In the genomic region with DNA sequence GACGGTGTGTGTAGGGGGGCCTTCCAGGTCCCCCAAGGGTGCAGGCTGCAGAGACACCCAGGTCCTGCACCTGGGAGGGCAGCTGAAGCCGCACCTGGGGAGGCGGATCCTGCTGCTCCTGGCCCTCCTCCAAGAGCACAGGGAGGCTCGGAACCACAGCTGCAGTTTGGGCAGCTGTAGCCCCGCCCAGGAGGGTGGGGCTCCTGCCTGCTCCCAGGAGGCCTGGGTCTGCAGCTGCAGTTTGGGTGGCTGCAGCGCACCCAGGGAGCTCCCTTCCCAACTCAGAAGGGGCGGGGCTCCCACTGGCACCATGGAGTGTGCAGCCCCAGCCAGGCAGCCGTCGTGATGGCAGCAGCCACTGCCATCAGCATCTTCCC, we compare ENCODE assay signal across 15 cellular contexts.
DNase-seq lines count a peak whose midpoint lies in the region; ATAC-seq and TF ChIP-seq lines count a peak whose summit lies in the region.
"Had no signal": no experiment of that assay in that cellular context is flagged by ENCODE, and none has a peak within 500 bp of the region (broad histone marks: within the 10 kb centered on the region; RNA-seq: fewer than 3 reads in every experiment).

No MANE protein-coding gene starts in this region.

- RAD21 ChIA-PET in HCT116 (lab: Charles Lee; ENCODE audit: low non-redundant PET in 1 of 2, low total read pairs in 2 of 2, uncharacterized antibody in 2 of 2, unreplicated experiment in 2 of 2) = no interaction called here

- H2AFZ ChIP-seq in HCT116 (ENCODE audit: low read depth, low read length, poor library complexity, severe bottlenecking) = no peak overlapping the region
- H2AFZ ChIP-seq: PC-9 had no signal

- peaks cover 1% of the 10 kb centered on the region for H3K27me3 Mint-ChIP-seq in activated naive CD8-positive, alpha-beta T cell treated with anti-CD3 and anti-CD28 coated beads, Interleukin-2, amount 50 U/mL, for 24 hours

- POLR2A ChIA-PET in HCT116 (lab: Charles Lee) = no interaction called here

- H3K79me2 ChIP-seq in HCT116 (ENCODE audit: insufficient read depth, low read length) = no peaks in the 10 kb centered on the region

- H3K27ac ChIP-seq in HCT116 (ENCODE audit: low read depth, low read length) (no peak overlapping the region), breast epithelium (no peak overlapping the region)
- H3K27ac ChIP-seq: gastrocnemius medialis, PC-9 had no signal

- no peak for TF ChIP-seq RAD21 in HCT116 (IDR thresholded peaks at IDR 0.05; ENCODE audit: low read depth)

- no peaks in the 10 kb centered on the region for H3K9me2 ChIP-seq in HCT116 (ENCODE audit: insufficient read depth)

- H3K9me3 Mint-ChIP-seq in activated naive CD8-positive, alpha-beta T cell treated with anti-CD3 and anti-CD28 coated beads, Interleukin-2, amount 50 U/mL, for 24 hours = peaks cover 4% of the 10 kb centered on the region
- H3K9me3 Mint-ChIP-seq: activated CD4-positive, alpha-beta memory T cell treated with anti-CD3 and anti-CD28 coated beads for 36 hours; activated T-helper 17 cell treated with anti-CD3 and anti-CD28 coated beads, Interleukin-2, amount 50 U/mL, for 72 hours had no signal

- no peak overlapping the region for H3K9ac ChIP-seq in HCT116 (ENCODE audit: low read length)

- H3K4me1 Mint-ChIP-seq in activated naive CD8-positive, alpha-beta T cell treated with anti-CD3 and anti-CD28 coated beads, Interleukin-2, amount 50 U/mL, for 24 hours = peaks cover 13% of the 10 kb centered on the region

- H3K4me1 ChIP-seq in BE2C (no peaks in the 10 kb centered on the region), HCT116 (ENCODE audit: control insufficient read depth in 1 of 2, insufficient read depth in 2 of 2, low read length in 2 of 2) (peaks cover 6 to 14% of the 10 kb centered on the region in 2 experiments; a peak in 3 of 4 replicates), breast epithelium (no peaks in the 10 kb centered on the region)
- H3K4me1 ChIP-seq: gastrocnemius medialis had no signal

- TF ChIP-seq POLR2A in HCT116 (IDR thresholded peaks at IDR 0.05; ENCODE audit: borderline replicate concordance, extremely low read depth, insufficient read depth, insufficient read length) (no peak), breast epithelium (IDR thresholded peaks at IDR 0.05) (no peak)

- CTCF ChIA-PET in HCT116 (lab: Charles Lee) = no interaction called here

- intact Hi-C loops in HCT116 (cut with micrococcal nuclease) = no loop called here
- intact Hi-C loops in breast epithelium (cut with DNase I; ENCODE audit: low total_unique reads) = no loop called here

- H3K36me3 ChIP-seq in BE2C (no peaks in the 10 kb centered on the region), HCT116 (ENCODE audit: control insufficient read depth in 1 of 2, insufficient read depth in 2 of 2, low read length in 2 of 2) (no peaks in the 10 kb centered on the region), breast epithelium (no peaks in the 10 kb centered on the region)
- H3K36me3 ChIP-seq: gastrocnemius medialis had no signal

- H3K4me2 ChIP-seq in HCT116 (ENCODE audit: low read length) = peak overlapping the region; percentile 25; the same call in 1 of the 2 replicates
- H3K4me2 ChIP-seq: PC-9 had no signal

- DNase-seq in BE2C (peak; percentile 33), HCT116 (ENCODE audit: low read depth, low spot score) (no peak), NCI-H2171 treated with DMSO at 0.1 percent for 48 hours (lab: John Stamatoyannopoulos, UW) (peak; percentile 74), breast epithelium (ENCODE audit: low spot score in 2 of 2) (no peak), HCEC 1CT (no peak)
- DNase-seq in activated naive CD8-positive, alpha-beta T cell treated with anti-CD3 and anti-CD28 coated beads, Interleukin-2, amount 50 U/mL, for 24 hours = no peak
- DNase-seq: activated CD4-positive, alpha-beta memory T cell treated with anti-CD3 and anti-CD28 coated beads for 36 hours; amniotic stem cell; gastrocnemius medialis; NCI-H226; stimulated activated naive CD4-positive, alpha-beta T cell had no signal

- H3K4me3 ChIP-seq in BE2C (ENCODE audit: low read depth, low read length) = no peak overlapping the region
- H3K4me3 ChIP-seq in HCT116 (replicated peaks in 1 of 2; ENCODE audit: low read depth in 1 of 2, low read length in 2 of 2) = no peak overlapping the region
- H3K4me3 ChIP-seq in breast epithelium = peak overlapping the region in 2 of 3 donors; percentile 30 to 33
- H3K4me3 ChIP-seq: gastrocnemius medialis, PC-9 had no signal

- no peak for TF ChIP-seq CTCF in BE2C (IDR thresholded peaks at IDR 0.05; ENCODE audit: low read depth, low read length)
- no peak for TF ChIP-seq CTCF in HCT116 (IDR thresholded peaks at IDR 0.05 in 2 of 3, conservative IDR thresholded peaks at IDR 0.05 in 1 of 3; ENCODE audit: borderline replicate concordance in 1 of 3, insufficient read depth in 1 of 3, low read depth in 2 of 3, low read length in 2 of 3)
- no peak for TF ChIP-seq CTCF in breast epithelium (IDR thresholded peaks at IDR 0.05)

- no peaks in the 10 kb centered on the region for H3K36me3 Mint-ChIP-seq in activated naive CD8-positive, alpha-beta T cell treated with anti-CD3 and anti-CD28 coated beads, Interleukin-2, amount 50 U/mL, for 24 hours (ENCODE audit: low read depth)
- H3K36me3 Mint-ChIP-seq: activated CD4-positive, alpha-beta memory T cell treated with anti-CD3 and anti-CD28 coated beads for 36 hours had no signal

- H4K20me1 ChIP-seq in HCT116 (ENCODE audit: insufficient read depth) = no peaks in the 10 kb centered on the region

- no peak overlapping the region for H3K27ac Mint-ChIP-seq in activated naive CD8-positive, alpha-beta T cell treated with anti-CD3 and anti-CD28 coated beads, Interleukin-2, amount 50 U/mL, for 24 hours
- H3K27ac Mint-ChIP-seq: activated CD4-positive, alpha-beta memory T cell treated with anti-CD3 and anti-CD28 coated beads for 36 hours; activated T-helper 17 cell treated with anti-CD3 and anti-CD28 coated beads, Interleukin-2, amount 50 U/mL, for 72 hours had no signal

- H3K9me3 ChIP-seq in BE2C (no peaks in the 10 kb centered on the region), HCT116 (ENCODE audit: control insufficient read depth in 1 of 2, insufficient read depth in 1 of 2, low read depth in 1 of 2, low read length in 2 of 2) (no peaks in the 10 kb centered on the region), breast epithelium (no peaks in the 10 kb centered on the region)
- H3K9me3 ChIP-seq: gastrocnemius medialis had no signal

- no TSS peak for BruUV-seq in HCT116 (replicated peaks; lab: Mats Ljungman, UMichigan)

- H3K27me3 ChIP-seq in BE2C = no peaks in the 10 kb centered on the region
- no peaks in the 10 kb centered on the region for H3K27me3 ChIP-seq in HCT116 (ENCODE audit: insufficient read depth, low read length)
- peaks cover 0 to 8% of the 10 kb centered on the region in 2 donors for H3K27me3 ChIP-seq in breast epithelium
- H3K27me3 ChIP-seq: gastrocnemius medialis had no signal

- ATAC-seq in HCT116 (peak; percentile 84), HG03280 (IDR thresholded peaks at IDR 0.05; ENCODE audit: unreplicated experiment) (no peak), GM18907 (IDR thresholded peaks at IDR 0.05; ENCODE audit: unreplicated experiment) (no peak)
- no peak for ATAC-seq in activated naive CD8-positive, alpha-beta T cell treated with anti-CD3 and anti-CD28 coated beads, Interleukin-2, amount 50 U/mL, for 24 hours
- ATAC-seq: activated T-helper 17 cell treated with anti-CD3 and anti-CD28 coated beads, Interleukin-2, amount 50 U/mL, for 72 hours; gastrocnemius medialis had no signal

- H3K4me3 Mint-ChIP-seq in activated naive CD8-positive, alpha-beta T cell treated with anti-CD3 and anti-CD28 coated beads, Interleukin-2, amount 50 U/mL, for 24 hours = no peak overlapping the region
- H3K4me3 Mint-ChIP-seq: activated CD4-positive, alpha-beta memory T cell treated with anti-CD3 and anti-CD28 coated beads for 36 hours; activated T-helper 17 cell treated with anti-CD3 and anti-CD28 coated beads, Interleukin-2, amount 50 U/mL, for 72 hours had no signal

TF ChIP-seq in HCT116, 20 proteins besides CTCF, POLR2A, EP300 and RAD21:
- TF ChIP-seq POLR2AphosphoS5 (IDR thresholded peaks at IDR 0.05; ENCODE audit: low read depth, low read length) = no peak

Comparison
In these comparisons a context has a peak if more than half of its experiments do, and no peak if none do; other contexts are left out.
1. DNase-seq: peak in BE2C (single experiment) and NCI-H2171 treated with DMSO at 0.1 percent for 48 hours (single experiment); none in HCT116 (single experiment), breast epithelium (0 of 2), HCEC 1CT (single experiment) and activated naive CD8-positive, alpha-beta T cell treated with anti-CD3 and anti-CD28 coated beads, Interleukin-2, amount 50 U/mL, for 24 hours (single experiment).
2. H3K4me3 ChIP-seq: peak in breast epithelium (2 of 3); none in BE2C (single experiment) and HCT116 (0 of 2).